ENCODE assay signal across 15 cellular contexts in genomic region chr12:46915082-46915481, GRCh38.
A peak's percentile ranks its signal among the peaks of the same experiment; 100 is the strongest.
DNase-seq lines count a peak whose midpoint lies in the region; ATAC-seq and TF ChIP-seq lines count a peak whose summit lies in the region.
"Had no signal": no experiment of that assay in that cellular context is flagged by ENCODE, and none has a peak within 500 bp of the region (broad histone marks: within the 10 kb centered on the region; RNA-seq: fewer than 3 reads in every experiment).

No MANE protein-coding gene starts in this region.

- H3K14ac ChIP-seq in IMR-90 (replicated peaks; ENCODE audit: low read depth, low read length) = no peak overlapping the region

- no peak overlapping the region for H2AK9ac ChIP-seq in IMR-90 (replicated peaks; ENCODE audit: low read depth, low read length, poor library complexity)

- dilution Hi-C loops in IMR-90 (cut with HindIII; ENCODE audit: low sequenced_read_pairs, unreplicated experiment) = no loop called here

- no peak overlapping the region for H4K8ac ChIP-seq in IMR-90 (ENCODE audit: low read depth in 2 of 2, low read length in 2 of 2)

- no peak overlapping the region for H3K4me2 ChIP-seq in IMR-90 (ENCODE audit: low read depth, low read length)

- no peak overlapping the region for H2BK15ac ChIP-seq in IMR-90 (ENCODE audit: low read depth, low read length)

- H2BK120ac ChIP-seq in IMR-90 (ENCODE audit: low read depth, low read length) = no peak overlapping the region

- no peak overlapping the region for H2AK5ac ChIP-seq in IMR-90 (ENCODE audit: low read depth, low read length)

- H3K27ac ChIP-seq in ACC112 (ENCODE audit: low read depth, low read length) = peak overlapping the region; percentile 54
- H3K27ac ChIP-seq in IMR-90 (ENCODE audit: insufficient read depth, low read length) = no peak overlapping the region
- H3K27ac ChIP-seq in colonic mucosa = no peak overlapping the region
- no peak overlapping the region for H3K27ac ChIP-seq in lower lobe of right lung
- H3K27ac ChIP-seq: esophagus muscularis mucosa had no signal

- peaks cover 12 to 13% of the 10 kb centered on the region in 2 donors for H3K27me3 Mint-ChIP-seq in T-cell
- H3K27me3 Mint-ChIP-seq: T-helper 17 cell had no signal

- no peak for TF ChIP-seq RAD21 in IMR-90 (IDR thresholded peaks at IDR 0.05; ENCODE audit: low read length)

- H3K9me3 Mint-ChIP-seq in T-cell = peaks cover 5 to 18% (median 7%) of the 10 kb centered on the region in 3 donors

- H3K4me3 Mint-ChIP-seq in T-cell = no peak overlapping the region
- H3K4me3 Mint-ChIP-seq: activated CD8-positive, alpha-beta memory T cell treated with anti-CD3 and anti-CD28 coated beads, Interleukin-2, amount 10 ng/mL, durations not matched to agents 7 days and 5 days; stimulated activated memory B cell treated with anti-CD40 and anti-IgM and Interleukin-4, amounts not matched to agents 10 μg/mL and 1 μg/mL and 100 μg/mL, for 72 hours; T-helper 17 cell had no signal

- H3K4ac ChIP-seq in IMR-90 (ENCODE audit: low read depth, low read length) = no peak overlapping the region

- H3K4me1 ChIP-seq in ACC112 (ENCODE audit: control insufficient read depth, insufficient read depth, low read length, unreplicated experiment) (peaks cover 29% of the 10 kb centered on the region), IMR-90 (ENCODE audit: control insufficient read depth, insufficient read depth, low read length) (peaks cover 11% of the 10 kb centered on the region), colonic mucosa (no peaks in the 10 kb centered on the region), lower lobe of right lung (no peaks in the 10 kb centered on the region)
- H3K4me1 ChIP-seq: esophagus muscularis mucosa had no signal

- POLR2A ChIA-PET in IMR-90 (lab: Charles Lee; ENCODE audit: unreplicated experiment) (no interaction called here), T-cell (lab: Charles Lee) (no interaction called here)

- CTCF ChIA-PET in IMR-90 (lab: Yijun Ruan, JAX) (no interaction called here), T-cell (lab: Charles Lee) (no interaction called here)

- no peaks in the 10 kb centered on the region for H3K79me1 ChIP-seq in IMR-90 (ENCODE audit: low read depth in 1 of 2, low read length in 2 of 2)

- H3K9me1 ChIP-seq in IMR-90 (ENCODE audit: insufficient read depth, low read length) = no peaks in the 10 kb centered on the region

- H3K27me3 ChIP-seq in ACC112 (ENCODE audit: insufficient read depth, low read length) = no peaks in the 10 kb centered on the region
- H3K27me3 ChIP-seq in IMR-90 (ENCODE audit: control insufficient read depth, insufficient read depth, low read length) = no peaks in the 10 kb centered on the region
- no peaks in the 10 kb centered on the region for H3K27me3 ChIP-seq in colonic mucosa
- H3K27me3 ChIP-seq in lower lobe of right lung (ENCODE audit: low read depth) = no peaks in the 10 kb centered on the region
- H3K27me3 ChIP-seq: esophagus muscularis mucosa had no signal

- no CpG with 5 or more reads among the region's 2 CpGs for WGBS in IMR-90 (ENCODE audit: extremely low coverage in 2 of 2, insufficient read length in 1 of 2), 2 experiments

- H4K5ac ChIP-seq in IMR-90 (ENCODE audit: low read depth, low read length) = no peak overlapping the region

- no peak overlapping the region for H3K27ac Mint-ChIP-seq in T-cell
- H3K27ac Mint-ChIP-seq: activated CD8-positive, alpha-beta memory T cell treated with anti-CD3 and anti-CD28 coated beads, Interleukin-2, amount 10 ng/mL, durations not matched to agents 7 days and 5 days; stimulated activated memory B cell treated with anti-CD40 and anti-IgM and Interleukin-4, amounts not matched to agents 10 μg/mL and 1 μg/mL and 100 μg/mL, for 72 hours; T-helper 17 cell had no signal

- no peaks in the 10 kb centered on the region for H3K79me2 ChIP-seq in ACC112 (ENCODE audit: control insufficient read depth, insufficient read depth, low read length, unreplicated experiment)

- no peak overlapping the region for H3K56ac ChIP-seq in IMR-90 (ENCODE audit: extremely low read depth, insufficient read depth, low read length)

- BruUV-seq in IMR-90 (replicated peaks; lab: Mats Ljungman, UMichigan) = no TSS peak

- H3K4me3 ChIP-seq in ACC112 (ENCODE audit: low read depth, low read length) (no peak overlapping the region), IMR-90 (ENCODE audit: insufficient read depth, low read depth, low read length) (no peak overlapping the region), colonic mucosa (no peak overlapping the region), lower lobe of right lung (no peak overlapping the region)
- H3K4me3 ChIP-seq: esophagus muscularis mucosa had no signal

- H3K9me3 ChIP-seq in IMR-90 (ENCODE audit: control insufficient read depth, insufficient read depth, low read length) = no peaks in the 10 kb centered on the region
- H3K9me3 ChIP-seq in colonic mucosa = no peaks in the 10 kb centered on the region
- no peaks in the 10 kb centered on the region for H3K9me3 ChIP-seq in lower lobe of right lung

- H4K20me1 ChIP-seq in IMR-90 (ENCODE audit: insufficient read depth, low read length) = no peaks in the 10 kb centered on the region

- H3K36me3 ChIP-seq in ACC112 (ENCODE audit: insufficient read depth, low read length) (no peaks in the 10 kb centered on the region), IMR-90 (ENCODE audit: control insufficient read depth, insufficient read depth, low read length) (no peaks in the 10 kb centered on the region), colonic mucosa (no peaks in the 10 kb centered on the region), lower lobe of right lung (no peaks in the 10 kb centered on the region)
- H3K36me3 ChIP-seq: esophagus muscularis mucosa had no signal

- intact Hi-C loops in IMR-90 (cut with micrococcal nuclease) (no loop called here), colonic mucosa (cut with DNase I) (no loop called here), lower lobe of right lung (cut with DNase I) (no loop called here)

- in situ Hi-C loops in IMR-90 (cut with MboI; ENCODE audit: low sequenced_read_pairs) = no loop called here

- peak overlapping the region; percentile 94 for H2AFZ ChIP-seq in ACC112 (ENCODE audit: low read length, unreplicated experiment)
- H2AFZ ChIP-seq in IMR-90 (replicated peaks; ENCODE audit: low read length, poor library complexity) = no peak overlapping the region

- H3K23ac ChIP-seq in IMR-90 (ENCODE audit: low read depth, low read length) = no peak overlapping the region

- no peak overlapping the region for H2BK20ac ChIP-seq in IMR-90 (ENCODE audit: low read depth, low read length)

- TF ChIP-seq CTCF in IMR-90 (conservative IDR thresholded peaks at IDR 0.05; ENCODE audit: low read depth, low read length) = no peak
- no peak for TF ChIP-seq CTCF in colonic mucosa (IDR thresholded peaks at IDR 0.05)
- TF ChIP-seq CTCF in lower lobe of right lung (IDR thresholded peaks at IDR 0.05) = no peak

- H3K36me3 Mint-ChIP-seq in T-cell = no peaks in the 10 kb centered on the region

- no peak overlapping the region for H4K91ac ChIP-seq in IMR-90 (ENCODE audit: insufficient read depth, low read depth, low read length)

- no peaks in the 10 kb centered on the region for H3K4me1 Mint-ChIP-seq in T-cell
- H3K4me1 Mint-ChIP-seq: activated CD8-positive, alpha-beta memory T cell treated with anti-CD3 and anti-CD28 coated beads, Interleukin-2, amount 10 ng/mL, durations not matched to agents 7 days and 5 days; stimulated activated memory B cell treated with anti-CD40 and anti-IgM and Interleukin-4, amounts not matched to agents 10 μg/mL and 1 μg/mL and 100 μg/mL, for 72 hours; T-helper 17 cell had no signal

- DNase-seq in IMR-90 (peak; percentile 90), colonic mucosa (peak; percentile 28), lower lobe of right lung (no peak), T-cell (no peak), NCI-H2029 (lab: John Stamatoyannopoulos, UW) (no peak)
- DNase-seq: activated CD8-positive, alpha-beta memory T cell treated with anti-CD3 and anti-CD28 coated beads, Interleukin-2, amount 10 ng/mL, durations not matched to agents 7 days and 5 days; amygdala; NK-92 treated with Interleukin-12 subunit alpha and Interleukin-12 subunit beta, amount 100 ng/mL, for 24 hours; stimulated activated CD4-positive, alpha-beta T cell treated with anti-CD3 and anti-CD28 coated beads, Interleukin-15, amount 100 ng/mL, for 24 hours; T-helper 17 cell had no signal

- no peak overlapping the region for H3K9ac ChIP-seq in IMR-90 (ENCODE audit: low read depth, low read length)
- no peak overlapping the region for H3K9ac ChIP-seq in colonic mucosa (ENCODE audit: low read depth in 2 of 2, low read length in 2 of 2)

- peak; percentile 83 for ATAC-seq in IMR-90 (ENCODE audit: low read depth)
- ATAC-seq in lower lobe of right lung = peak; percentile 52 to 62
- ATAC-seq in GM21423 (IDR thresholded peaks at IDR 0.05; ENCODE audit: unreplicated experiment) = no peak
- ATAC-seq in T-cell (replicated peaks in 1 of 4) = no peak
- no peak for ATAC-seq in GM19467 (IDR thresholded peaks at IDR 0.05; ENCODE audit: unreplicated experiment)
- ATAC-seq: activated CD8-positive, alpha-beta memory T cell treated with anti-CD3 and anti-CD28 coated beads, Interleukin-2, amount 10 ng/mL, durations not matched to agents 7 days and 5 days; stimulated activated memory B cell treated with anti-CD40 and anti-IgM and Interleukin-4, amounts not matched to agents 10 μg/mL and 1 μg/mL and 100 μg/mL, for 72 hours; T-helper 17 cell had no signal

- no peak for TF ChIP-seq POLR2A in IMR-90 (IDR thresholded peaks at IDR 0.05; ENCODE audit: low read depth, low read length)

- no peak overlapping the region for H3K18ac ChIP-seq in IMR-90 (ENCODE audit: low read depth, low read length)

- no peak overlapping the region for H2BK5ac ChIP-seq in IMR-90 (ENCODE audit: low read depth, low read length, poor library complexity, severe bottlenecking)

TF ChIP-seq in IMR-90, 13 proteins besides CTCF, POLR2A, EP300 and RAD21 (continues in another document):
- TF ChIP-seq USF2 (IDR thresholded peaks at IDR 0.05; ENCODE audit: low read depth, low read length) = no peak
- no peak for TF ChIP-seq RCOR1 (IDR thresholded peaks at IDR 0.05; ENCODE audit: insufficient replicate concordance, low read length)
- peak; percentile 33; the same call in 1 of the 2 replicates for TF ChIP-seq FOS (IDR thresholded peaks at IDR 0.05; ENCODE audit: low read depth, low read length)
- TF ChIP-seq SMC3 (IDR thresholded peaks at IDR 0.05; ENCODE audit: low read depth, low read length) = no peak
- no peak for TF ChIP-seq CHD1 (IDR thresholded peaks at IDR 0.05; ENCODE audit: low read depth, low read length)
- TF ChIP-seq NFE2L2 (IDR thresholded peaks at IDR 0.05; ENCODE audit: low read depth, low read length) = no peak
- no peak for TF ChIP-seq RFX5 (IDR thresholded peaks at IDR 0.05; ENCODE audit: low read depth, low read length)
- TF ChIP-seq MXI1 (IDR thresholded peaks at IDR 0.05; ENCODE audit: borderline replicate concordance, low read depth, low read length) = no peak

Comparison
In these comparisons a context has a peak if more than half of its experiments do, and no peak if none do; other contexts are left out.
1. ATAC-seq: peak in IMR-90 (single experiment) and lower lobe of right lung (2 of 2); none in GM21423 (single experiment), T-cell (0 of 4) and GM19467 (single experiment).
2. DNase-seq: peak in IMR-90 (single experiment) and colonic mucosa (single experiment); none in lower lobe of right lung (single experiment), T-cell (0 of 34) and NCI-H2029 (single experiment).